Comparison of ENCODE assay signal across 17 cellular contexts in the genomic region with DNA sequence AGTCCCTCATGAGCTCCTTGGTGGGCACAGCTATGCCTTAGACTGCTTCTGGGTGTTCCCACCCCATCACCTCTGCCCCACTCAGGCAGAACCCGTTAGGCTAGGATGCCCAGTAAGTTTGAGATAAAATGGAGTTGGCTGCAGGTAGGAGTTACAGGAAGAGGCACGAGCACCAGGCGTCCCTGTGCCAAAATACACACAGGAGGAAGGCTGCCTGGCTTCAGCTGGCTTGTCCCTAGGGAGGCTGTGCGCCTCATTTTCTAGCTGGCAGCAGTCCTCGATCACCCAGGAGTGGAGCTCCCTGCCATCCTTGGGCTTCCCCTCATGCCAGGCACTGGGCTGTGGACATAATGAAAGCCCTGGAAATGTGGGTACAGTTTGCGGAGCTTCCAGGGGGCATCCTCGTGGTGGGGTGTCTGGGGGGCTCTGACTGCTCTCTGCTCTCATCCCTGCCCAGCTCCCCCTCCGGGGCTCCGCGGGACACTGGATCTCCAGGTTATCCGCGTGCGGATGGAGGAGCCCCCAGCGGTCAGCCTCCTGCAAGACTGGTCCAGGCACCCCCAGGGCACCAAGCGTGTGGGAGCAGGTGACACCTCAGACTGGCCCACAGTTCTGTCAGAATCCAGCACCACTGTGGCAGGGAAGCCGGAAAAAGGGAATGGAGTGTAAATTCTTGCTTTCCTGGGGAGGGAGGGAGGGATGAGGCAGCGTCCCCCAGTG.
"Had no signal": no experiment of that assay in that cellular context is flagged by ENCODE, and none has a peak within 500 bp of the region (broad histone marks: within the 10 kb centered on the region; RNA-seq: fewer than 3 reads in every experiment).

No MANE protein-coding gene starts in this region.

- H3K4me1 Mint-ChIP-seq: activated naive CD4-positive, alpha-beta T cell treated with anti-CD3 and anti-CD28 coated beads, Interleukin-2, amount 10 ng/mL, durations not matched to agents 7 days and 5 days; activated T-helper 17 cell treated with anti-CD3 and anti-CD28 coated beads, Interleukin-2, amount 50 U/mL, for 72 hours; memory B cell; nephron had no signal

- DNase-seq: activated CD4-positive, alpha-beta T cell treated with anti-CD3 and anti-CD28 coated beads, Interleukin-2, amount 10 ng/mL, durations not matched to agents 7 days and 5 days; activated CD4-positive, CD25-positive, alpha-beta regulatory T cell; activated naive CD4-positive, alpha-beta T cell treated with anti-CD3 and anti-CD28 coated beads, Interleukin-2, amount 10 ng/mL, durations not matched to agents 7 days and 5 days; activated T-cell treated with anti-CD3 and anti-CD28 coated beads for 4 hours; central memory CD4-positive, alpha-beta T cell; cortex of kidney; effector CD8-positive, alpha-beta T cell; islet precursor cell; left lung; stimulated activated CD4-positive, alpha-beta T cell treated with anti-CD3 and anti-CD28 coated beads, Interleukin-4, amount 100 ng/mL, for 1 hour; testis had no signal

- ATAC-seq: activated T-helper 17 cell treated with anti-CD3 and anti-CD28 coated beads, Interleukin-2, amount 50 U/mL, for 72 hours; body of pancreas; gastroesophageal sphincter; left lung had no signal

- H3K27me3 ChIP-seq: body of pancreas, gastroesophageal sphincter, left lung, testis had no signal

- H3K9me3 ChIP-seq: body of pancreas, gastroesophageal sphincter, left lung, testis had no signal

- H3K9me3 Mint-ChIP-seq: activated CD4-positive, alpha-beta T cell treated with anti-CD3 and anti-CD28 coated beads, Interleukin-2, amount 10 ng/mL, durations not matched to agents 7 days and 5 days; activated naive CD4-positive, alpha-beta T cell treated with anti-CD3 and anti-CD28 coated beads, Interleukin-2, amount 10 ng/mL, durations not matched to agents 7 days and 5 days; activated T-helper 17 cell treated with anti-CD3 and anti-CD28 coated beads, Interleukin-2, amount 50 U/mL, for 72 hours; memory B cell; nephron; stimulated activated naive CD8-positive, alpha-beta T cell treated with anti-CD3 and anti-CD28 coated beads, Interleukin-15, Interleukin-2, amounts not matched to agents 100 ng/mL and 50 ng/mL, for 24 hours had no signal

- H3K4me3 Mint-ChIP-seq: activated CD4-positive, alpha-beta T cell treated with anti-CD3 and anti-CD28 coated beads, Interleukin-2, amount 10 ng/mL, durations not matched to agents 7 days and 5 days; activated naive CD4-positive, alpha-beta T cell treated with anti-CD3 and anti-CD28 coated beads, Interleukin-2, amount 10 ng/mL, durations not matched to agents 7 days and 5 days; activated T-helper 17 cell treated with anti-CD3 and anti-CD28 coated beads, Interleukin-2, amount 50 U/mL, for 72 hours; memory B cell; nephron; stimulated activated naive CD8-positive, alpha-beta T cell treated with anti-CD3 and anti-CD28 coated beads, Interleukin-15, Interleukin-2, amounts not matched to agents 100 ng/mL and 50 ng/mL, for 24 hours had no signal

- H3K4me3 ChIP-seq: body of pancreas, gastroesophageal sphincter, left lung, testis had no signal

- H3K27me3 Mint-ChIP-seq: activated CD4-positive, alpha-beta T cell treated with anti-CD3 and anti-CD28 coated beads, Interleukin-2, amount 10 ng/mL, durations not matched to agents 7 days and 5 days; activated naive CD4-positive, alpha-beta T cell treated with anti-CD3 and anti-CD28 coated beads, Interleukin-2, amount 10 ng/mL, durations not matched to agents 7 days and 5 days; activated T-helper 17 cell treated with anti-CD3 and anti-CD28 coated beads, Interleukin-2, amount 50 U/mL, for 72 hours; memory B cell; stimulated activated naive CD8-positive, alpha-beta T cell treated with anti-CD3 and anti-CD28 coated beads, Interleukin-15, Interleukin-2, amounts not matched to agents 100 ng/mL and 50 ng/mL, for 24 hours had no signal

- H3K27ac Mint-ChIP-seq: activated CD4-positive, alpha-beta T cell treated with anti-CD3 and anti-CD28 coated beads, Interleukin-2, amount 10 ng/mL, durations not matched to agents 7 days and 5 days; activated T-helper 17 cell treated with anti-CD3 and anti-CD28 coated beads, Interleukin-2, amount 50 U/mL, for 72 hours; memory B cell; nephron; stimulated activated naive CD8-positive, alpha-beta T cell treated with anti-CD3 and anti-CD28 coated beads, Interleukin-15, Interleukin-2, amounts not matched to agents 100 ng/mL and 50 ng/mL, for 24 hours had no signal

- H3K4me1 ChIP-seq: body of pancreas, gastroesophageal sphincter, left lung, testis had no signal

- H3K27ac ChIP-seq: body of pancreas, gastroesophageal sphincter, left lung, testis had no signal
